Comparison of ENCODE assay signal across 12 cellular contexts in the genomic region with DNA sequence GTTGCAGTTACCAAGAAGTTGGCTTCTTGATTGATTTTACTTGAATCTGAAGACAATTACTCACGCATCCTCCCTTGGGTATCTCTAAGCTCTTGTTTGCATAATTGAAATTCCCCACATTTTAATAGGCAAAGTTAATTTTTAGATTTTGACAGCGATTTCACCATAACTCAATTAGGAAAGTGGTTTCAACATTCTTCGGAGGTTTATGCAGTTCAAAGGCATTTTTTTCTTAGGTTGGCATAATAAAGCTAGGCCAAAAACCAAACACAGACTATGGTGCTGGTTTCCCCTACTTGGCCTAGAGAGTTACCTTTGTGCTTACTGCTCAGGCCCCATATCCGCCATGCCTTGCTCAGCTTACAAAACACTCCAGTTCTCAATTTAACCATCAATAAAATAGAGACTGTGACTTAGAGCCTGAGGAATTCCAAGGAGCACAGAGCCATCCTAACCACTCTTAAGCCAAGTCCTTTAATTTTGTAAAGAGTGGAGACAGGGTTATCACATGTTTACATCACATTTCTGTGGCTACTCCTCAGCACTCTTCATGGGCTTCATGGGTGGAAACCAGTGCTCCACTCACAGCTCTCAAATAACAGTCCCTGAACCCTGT. TPM values are rescaled to one million over a fixed set of nuclear protein-coding genes. Genes with fewer than 3 reads are reported as not detected.
DNase-seq lines count a peak whose midpoint lies in the region; ATAC-seq and TF ChIP-seq lines count a peak whose summit lies in the region.
"Had no signal": no experiment of that assay in that cellular context is flagged by ENCODE, and none has a peak within 500 bp of the region (broad histone marks: within the 10 kb centered on the region; RNA-seq: fewer than 3 reads in every experiment).

No MANE protein-coding gene starts in this region.

- no peak for TF ChIP-seq CTCF in upper lobe of left lung (IDR thresholded peaks at IDR 0.05)

- H3K4me1 ChIP-seq in mucosa of rectum (ENCODE audit: control insufficient read depth in 2 of 2, insufficient read depth in 2 of 2, low read length in 2 of 2) (no peaks in the 10 kb centered on the region), upper lobe of left lung (peaks cover under 1 to 60% (median 22%) of the 10 kb centered on the region in 4 donors)

- H3K27ac ChIP-seq in mucosa of rectum (ENCODE audit: low read depth in 2 of 2, low read length in 2 of 2) (peak overlapping the region; percentile 33 to 72), upper lobe of left lung (peak overlapping the region; percentile 11 to 64 (median 36))

- no peak for TF ChIP-seq EP300 in upper lobe of left lung (IDR thresholded peaks at IDR 0.05)

- H3K36me3 ChIP-seq in mucosa of rectum (ENCODE audit: control insufficient read depth in 2 of 2, insufficient read depth in 2 of 2, low read length in 2 of 2) (no peaks in the 10 kb centered on the region), upper lobe of left lung (no peaks in the 10 kb centered on the region)

- H3K9me3 ChIP-seq in mucosa of rectum (ENCODE audit: control insufficient read depth in 2 of 2, low read length in 2 of 2) = no peaks in the 10 kb centered on the region
- H3K9me3 ChIP-seq in upper lobe of left lung = no peaks in the 10 kb centered on the region

- H3K27me3 ChIP-seq in mucosa of rectum (ENCODE audit: control insufficient read depth in 2 of 2, insufficient read depth in 2 of 2, low read length in 2 of 2) (no peaks in the 10 kb centered on the region), upper lobe of left lung (no peaks in the 10 kb centered on the region)

- WGBS in upper lobe of left lung, 2 donors = 72% methylated on average over 4 of the region's 4 CpGs

- peak; percentile 88 for DNase-seq in HS-5 (ENCODE audit: low read depth)
- peak; percentile 61 for DNase-seq in dermis blood vessel endothelial cell
- no peak for DNase-seq in upper lobe of left lung
- DNase-seq in GM19238 (ENCODE audit: insufficient read length, low spot score) = no peak
- no peak for DNase-seq in NCI-H2227 (lab: John Stamatoyannopoulos, UW; ENCODE audit: unreplicated experiment)
- DNase-seq: central memory CD4-positive, alpha-beta T cell; DND-41; natural killer cell; NCI-H1105 had no signal

- peak in 1 of 2 donors; percentile 69 for ATAC-seq in upper lobe of left lung (ENCODE audit: low FRiP score in 2 of 2)
- ATAC-seq in GM18502 (IDR thresholded peaks at IDR 0.05; ENCODE audit: poor library complexity, unreplicated experiment) = no peak
- ATAC-seq in HG03280 (IDR thresholded peaks at IDR 0.05; ENCODE audit: unreplicated experiment) = no peak
- ATAC-seq: natural killer cell had no signal

- H3K4me3 ChIP-seq in mucosa of rectum (ENCODE audit: low read length in 2 of 2) (no peak overlapping the region), upper lobe of left lung (no peak overlapping the region)

- H3K9ac ChIP-seq in mucosa of rectum (ENCODE audit: low read depth in 1 of 2, low read length in 2 of 2) = no peak overlapping the region

- TF ChIP-seq POLR2A in upper lobe of left lung (IDR thresholded peaks at IDR 0.05) = no peak

RNA-seq across cellular contexts. Expression of a gene that starts 32.1 kb away (rescaled TPM):
- total RNA-seq in dermis blood vessel endothelial cell = 661 and 842 TPM in 2 replicates
- 100 to 1,000 TPM in 2 of 6 donors, 10 to 100 TPM in 4; 29.5 to 119 (median 58.9) TPM for total RNA-seq in upper lobe of left lung
- total RNA-seq: natural killer cell had no signal

Comparison
In these comparisons a context has a peak if more than half of its experiments do, and no peak if none do; other contexts are left out.
1. DNase-seq: peak in HS-5 (single experiment) and dermis blood vessel endothelial cell (single experiment); none in upper lobe of left lung (0 of 2), GM19238 (single experiment) and NCI-H2227 (single experiment).